ENCODE assay signal across 8 cellular contexts in genomic region chr7:75092892-75093249, GRCh38. TPM values are rescaled to one million over a fixed set of nuclear protein-coding genes. Genes with fewer than 3 reads are reported as not detected.
DNase-seq lines count a peak whose midpoint lies in the region; ATAC-seq and TF ChIP-seq lines count a peak whose summit lies in the region.
"Not testable (repeated sequence)": the region's sequence is repeated elsewhere in the genome, so short reads cannot be mapped to it uniquely, and the experiment has no call there.

No MANE protein-coding gene starts in this region.

- WGBS in esophagus squamous epithelium, 2 donors: no CpG with 5 or more reads among the region's 41 CpGs

- H3K9me3 Mint-ChIP-seq in activated T-helper 2 cell treated with anti-CD3 and anti-CD28 coated beads, Interferon-gamma antibody, Interleukin-2, Interleukin-4, amounts not matched to agents 10 μg/mL and 5 μg/mL and 100 μg/mL, durations not matched to agents 14 hours and 24 hours and 36 hours; naive thymus-derived CD4-positive, alpha-beta T cell: not testable (repeated sequence)

- not testable (repeated sequence) for H3K4me1 ChIP-seq in esophagus squamous epithelium; naive thymus-derived CD4-positive, alpha-beta T cell (ENCODE audit: control insufficient read depth in 2 of 2, insufficient read depth in 2 of 2, low read length in 2 of 2)

- not testable (repeated sequence) for H3F3A ChIP-seq in SU-DHL-6 (ENCODE audit: insufficient read depth)

- not testable (repeated sequence) for H3K27ac Mint-ChIP-seq in activated T-helper 2 cell treated with anti-CD3 and anti-CD28 coated beads, Interferon-gamma antibody, Interleukin-2, Interleukin-4, amounts not matched to agents 10 μg/mL and 5 μg/mL and 100 μg/mL, durations not matched to agents 14 hours and 24 hours and 36 hours; naive thymus-derived CD4-positive, alpha-beta T cell

- peak overlapping the region; percentile 54; the same call in 1 of the 2 replicates for H3K27ac ChIP-seq in SU-DHL-6 (ENCODE audit: low read depth, low read length)
- peak overlapping the region; percentile 91 to 99 (median 98) for H3K27ac ChIP-seq in esophagus squamous epithelium
- peak overlapping the region; percentile 78 for H3K27ac ChIP-seq in naive thymus-derived CD4-positive, alpha-beta T cell (ENCODE audit: low read depth, low read length)

- TF ChIP-seq POLR2A in esophagus squamous epithelium (IDR thresholded peaks at IDR 0.05): not testable (repeated sequence)

- not testable (repeated sequence) for H4K20me1 ChIP-seq in SU-DHL-6 (ENCODE audit: low read depth, low read length)

- peak overlapping the region; percentile 49 for H3K9ac ChIP-seq in SU-DHL-6 (ENCODE audit: low read length)

- not testable (repeated sequence) for H2AFZ ChIP-seq in SU-DHL-6 (ENCODE audit: low read depth, low read length, severe bottlenecking)

- not testable (repeated sequence) for TF ChIP-seq CTCF in AG09309 (IDR thresholded peaks at IDR 0.05; ENCODE audit: control insufficient read depth, insufficient read depth, low read depth, low read length, missing control alignments); SU-DHL-6 (IDR thresholded peaks at IDR 0.05; ENCODE audit: insufficient read depth, low read length, poor library complexity, severe bottlenecking); esophagus squamous epithelium (IDR thresholded peaks at IDR 0.05)

- H3K27me3 Mint-ChIP-seq in activated T-helper 2 cell treated with anti-CD3 and anti-CD28 coated beads, Interferon-gamma antibody, Interleukin-2, Interleukin-4, amounts not matched to agents 10 μg/mL and 5 μg/mL and 100 μg/mL, durations not matched to agents 14 hours and 24 hours and 36 hours (ENCODE audit: low read depth); naive thymus-derived CD4-positive, alpha-beta T cell: not testable (repeated sequence)

- not testable (repeated sequence) for H3K4me1 Mint-ChIP-seq in activated T-helper 2 cell treated with anti-CD3 and anti-CD28 coated beads, Interferon-gamma antibody, Interleukin-2, Interleukin-4, amounts not matched to agents 10 μg/mL and 5 μg/mL and 100 μg/mL, durations not matched to agents 14 hours and 24 hours and 36 hours (ENCODE audit: low read depth); naive thymus-derived CD4-positive, alpha-beta T cell

- H3K36me3 ChIP-seq in SU-DHL-6 (ENCODE audit: low read length); esophagus squamous epithelium; naive thymus-derived CD4-positive, alpha-beta T cell (ENCODE audit: control insufficient read depth in 2 of 3, insufficient read depth in 3 of 3, low read length in 3 of 3): not testable (repeated sequence)

- DNase-seq in AG09309 (ENCODE audit: low read depth); esophagus squamous epithelium (lab: John Stamatoyannopoulos, UW): not testable (repeated sequence)
- DNase-seq in activated T-helper 2 cell treated with anti-CD3 and anti-CD28 coated beads, Interferon-gamma antibody, Interleukin-2, Interleukin-4, amounts not matched to agents 10 μg/mL and 5 μg/mL and 100 μg/mL, durations not matched to agents 14 hours and 24 hours and 36 hours (ENCODE audit: low spot score): peak; percentile 93
- DNase-seq in naive thymus-derived CD4-positive, alpha-beta T cell: peak; percentile 72 to 97 (median 94)
- DNase-seq in stimulated activated CD4-positive, alpha-beta T cell treated with anti-CD3 and anti-CD28 coated beads, TNF-alpha, amount 100 ng/mL, for 48 hours (ENCODE audit: low read depth in 3 of 3): peak; percentile 76 to 88 (median 86)

- POLR2A ChIA-PET in naive thymus-derived CD4-positive, alpha-beta T cell (lab: Charles Lee): not testable (repeated sequence)

- not testable (repeated sequence) for H3K27me3 ChIP-seq in SU-DHL-6 (ENCODE audit: low read length); esophagus squamous epithelium; naive thymus-derived CD4-positive, alpha-beta T cell (ENCODE audit: control insufficient read depth in 2 of 2, insufficient read depth in 2 of 2, low read length in 2 of 2)

- intact Hi-C loops in activated T-helper 2 cell treated with anti-CD3 and anti-CD28 coated beads, Interferon-gamma antibody, Interleukin-2, Interleukin-4, amounts not matched to agents 10 μg/mL and 5 μg/mL and 100 μg/mL, durations not matched to agents 14 hours and 24 hours and 36 hours (cut with micrococcal nuclease); esophagus squamous epithelium (cut with DNase I); naive thymus-derived CD4-positive, alpha-beta T cell (cut with micrococcal nuclease): not testable (repeated sequence)

- H3K9me3 ChIP-seq in SU-DHL-6 (ENCODE audit: insufficient read depth, low read length); esophagus squamous epithelium; naive thymus-derived CD4-positive, alpha-beta T cell (ENCODE audit: control insufficient read depth in 2 of 3, low read length in 3 of 3): not testable (repeated sequence)

- H3K9me2 ChIP-seq in SU-DHL-6 (replicated peaks; ENCODE audit: insufficient read depth, low read length): not testable (repeated sequence)

- H3K4me3 ChIP-seq in AG09309 (ENCODE audit: control insufficient read depth, low read depth, low read length) (peak overlapping the region; percentile 23), SU-DHL-6 (ENCODE audit: insufficient read depth, low read length, poor library complexity, severe bottlenecking) (peak overlapping the region; percentile 26), esophagus squamous epithelium (peak overlapping the region; percentile 38 to 70 (median 64))
- H3K4me3 ChIP-seq in naive thymus-derived CD4-positive, alpha-beta T cell (ENCODE audit: low read length): not testable (repeated sequence)

- H3K79me2 ChIP-seq in SU-DHL-6 (ENCODE audit: insufficient read depth, low read length): not testable (repeated sequence)

- H3K4me3 Mint-ChIP-seq in activated T-helper 2 cell treated with anti-CD3 and anti-CD28 coated beads, Interferon-gamma antibody, Interleukin-2, Interleukin-4, amounts not matched to agents 10 μg/mL and 5 μg/mL and 100 μg/mL, durations not matched to agents 14 hours and 24 hours and 36 hours (ENCODE audit: low read depth); naive thymus-derived CD4-positive, alpha-beta T cell: not testable (repeated sequence)

- CTCF ChIA-PET in naive thymus-derived CD4-positive, alpha-beta T cell (lab: Charles Lee): not testable (repeated sequence)

- ATAC-seq in GM19452 (IDR thresholded peaks at IDR 0.05; ENCODE audit: unreplicated experiment) (peak; percentile 98), HG03095 (IDR thresholded peaks at IDR 0.05; ENCODE audit: unreplicated experiment) (peak; percentile 93)
- peak; percentile 99 for ATAC-seq in naive thymus-derived CD4-positive, alpha-beta T cell

- peak overlapping the region; percentile 29 for H3K4me2 ChIP-seq in SU-DHL-6 (ENCODE audit: low read depth, low read length, poor library complexity, severe bottlenecking)

- not testable (repeated sequence) for H3K36me3 Mint-ChIP-seq in activated T-helper 2 cell treated with anti-CD3 and anti-CD28 coated beads, Interferon-gamma antibody, Interleukin-2, Interleukin-4, amounts not matched to agents 10 μg/mL and 5 μg/mL and 100 μg/mL, durations not matched to agents 14 hours and 24 hours and 36 hours (ENCODE audit: low read depth); naive thymus-derived CD4-positive, alpha-beta T cell

RNA-seq across cellular contexts. Expression of gene GTF2IRD2B, which starts 0.5 kb away (rescaled TPM):
- total RNA-seq in activated T-helper 2 cell treated with anti-CD3 and anti-CD28 coated beads, Interferon-gamma antibody, Interleukin-2, Interleukin-4, amounts not matched to agents 10 μg/mL and 5 μg/mL and 100 μg/mL, durations not matched to agents 14 hours and 24 hours and 36 hours: 7.4 and 11.0 TPM in 2 replicates
- 10 to 100 TPM in 3 of 4 donors, 1 to 10 TPM in 1; 7.8 to 42.7 (median 24.6) TPM for total RNA-seq in esophagus squamous epithelium
- 10 to 100 TPM; 25.3 to 87.3 (median 55.0) TPM for total RNA-seq in naive thymus-derived CD4-positive, alpha-beta T cell
- polyA plus RNA-seq in naive thymus-derived CD4-positive, alpha-beta T cell: 10 to 100 TPM; 27.8 to 36.1 TPM

RNA-seq across cellular contexts. Expression of gene RCC1L, which starts 19.3 kb away (rescaled TPM):
- total RNA-seq in activated T-helper 2 cell treated with anti-CD3 and anti-CD28 coated beads, Interferon-gamma antibody, Interleukin-2, Interleukin-4, amounts not matched to agents 10 μg/mL and 5 μg/mL and 100 μg/mL, durations not matched to agents 14 hours and 24 hours and 36 hours: 70.3 and 74.0 TPM in 2 replicates
- 10 to 100 TPM; 41.0 to 48.4 (median 42.8) TPM for total RNA-seq in esophagus squamous epithelium
- total RNA-seq in naive thymus-derived CD4-positive, alpha-beta T cell: 10 to 100 TPM; 23.3 to 43.6 (median 28.3) TPM
- 10 to 100 TPM; 33.6 to 43.8 TPM for polyA plus RNA-seq in naive thymus-derived CD4-positive, alpha-beta T cell
